8 cellular contexts compared by ENCODE assay signal in the genomic region with DNA sequence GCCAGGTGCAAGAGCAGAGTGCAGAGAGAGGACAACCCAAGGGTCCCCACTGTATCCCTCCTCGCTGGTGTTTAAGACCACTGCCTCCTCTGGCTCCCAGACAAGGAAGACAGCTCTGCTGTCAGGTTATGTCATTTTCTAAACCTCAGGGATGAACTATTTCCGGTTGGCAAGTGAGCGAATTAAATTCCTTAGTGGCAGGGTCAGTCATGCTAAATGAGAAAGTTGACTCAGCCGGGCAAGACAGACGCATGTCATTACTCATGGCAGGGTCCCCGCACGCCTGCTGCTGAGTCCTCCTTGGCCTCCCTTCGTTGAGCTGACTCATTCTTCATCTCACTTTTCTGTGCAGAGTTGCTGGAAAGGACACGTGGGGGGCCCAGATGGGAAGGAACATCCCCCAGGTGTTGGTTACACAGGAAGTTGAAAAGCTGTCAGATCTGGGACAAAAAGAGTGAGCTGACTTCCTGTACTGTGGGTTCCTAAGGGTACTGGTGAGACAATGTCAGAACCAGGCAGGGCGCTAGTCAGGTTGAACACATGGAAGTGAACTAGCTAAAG. TPM values are rescaled to one million over a fixed set of nuclear protein-coding genes. Genes with fewer than 3 reads are reported as not detected.
DNase-seq lines count a peak whose midpoint lies in the region; ATAC-seq, FAIRE-seq and TF ChIP-seq lines count a peak whose summit lies in the region.

No MANE protein-coding gene starts in this region.

- TF ChIP-seq POLR2A in NB4 (IDR thresholded peaks at IDR 0.05; ENCODE audit: extremely low read depth, insufficient read length) (no peak), GM12891 (IDR thresholded peaks at IDR 0.05; ENCODE audit: low read depth, low read length) (no peak)

- H3K4me3 ChIP-seq in NB4 (ENCODE audit: low read depth, low read length): no peak overlapping the region

- H3K9me3 Mint-ChIP-seq in stimulated activated memory B cell treated with anti-CD40 and anti-IgM and Interleukin-4, amounts not matched to agents 10 μg/mL and 1 μg/mL and 100 μg/mL, for 72 hours: peaks cover 3% of the 10 kb centered on the region

- no peak for TF ChIP-seq CTCF in NB4 (IDR thresholded peaks at IDR 0.05; ENCODE audit: low read depth, low read length)

- no peaks in the 10 kb centered on the region for H3K36me3 Mint-ChIP-seq in stimulated activated memory B cell treated with anti-CD40 and anti-IgM and Interleukin-4, amounts not matched to agents 10 μg/mL and 1 μg/mL and 100 μg/mL, for 72 hours

- no peak overlapping the region for H3K4me3 Mint-ChIP-seq in stimulated activated memory B cell treated with anti-CD40 and anti-IgM and Interleukin-4, amounts not matched to agents 10 μg/mL and 1 μg/mL and 100 μg/mL, for 72 hours

- H3K27me3 Mint-ChIP-seq in stimulated activated memory B cell treated with anti-CD40 and anti-IgM and Interleukin-4, amounts not matched to agents 10 μg/mL and 1 μg/mL and 100 μg/mL, for 72 hours: peaks cover 43% of the 10 kb centered on the region

- ATAC-seq in GM18519 (IDR thresholded peaks at IDR 0.05; ENCODE audit: low FRiP score, unreplicated experiment): peak; percentile 60
- no peak for ATAC-seq in stimulated activated memory B cell treated with anti-CD40 and anti-IgM and Interleukin-4, amounts not matched to agents 10 μg/mL and 1 μg/mL and 100 μg/mL, for 72 hours

- H3K27ac Mint-ChIP-seq in stimulated activated memory B cell treated with anti-CD40 and anti-IgM and Interleukin-4, amounts not matched to agents 10 μg/mL and 1 μg/mL and 100 μg/mL, for 72 hours: no peak overlapping the region

- H3K4me1 Mint-ChIP-seq in stimulated activated memory B cell treated with anti-CD40 and anti-IgM and Interleukin-4, amounts not matched to agents 10 μg/mL and 1 μg/mL and 100 μg/mL, for 72 hours: no peaks in the 10 kb centered on the region

- DNase-seq in NB4 (ENCODE audit: low read depth): peak; percentile 80
- peak; percentile 18 to 58 for DNase-seq in activated T-helper 1 cell treated with anti-CD3 and anti-CD28 coated beads, Interleukin-2, amount 50 U/mL, for 16 hours (ENCODE audit: low read depth in 1 of 2, low spot score in 1 of 2)
- peak; percentile 43 to 93 for DNase-seq in lung microvascular endothelial cell (ENCODE audit: low read depth in 2 of 2)
- no peak for DNase-seq in SHP77 (lab: John Stamatoyannopoulos, UW)
- DNase-seq in NCI-H2196 (lab: John Stamatoyannopoulos, UW; ENCODE audit: unreplicated experiment): no peak
- no peak for DNase-seq in GM12891 (ENCODE audit: insufficient read length, low spot score)

- FAIRE-seq in GM12891 (lab: Jason Lieb, UNC): no peak

TF ChIP-seq in GM12891, 5 proteins besides CTCF, POLR2A, EP300 and RAD21:
- TF ChIP-seq TAF1 (IDR thresholded peaks at IDR 0.05; ENCODE audit: low read depth, low read length) (no peak), SPI1 (IDR thresholded peaks at IDR 0.05; ENCODE audit: low read depth, low read length) (no peak), POLR2AphosphoS5 (IDR thresholded peaks at IDR 0.05; ENCODE audit: low read depth, low read length) (no peak), POU2F2 (IDR thresholded peaks at IDR 0.05; ENCODE audit: low read depth, low read length) (no peak), PAX5 (IDR thresholded peaks at IDR 0.05; ENCODE audit: insufficient read depth, low read length, severe bottlenecking) (no peak)

RNA-seq across cellular contexts. Expression of a gene that starts 47.1 kb away (rescaled TPM):
- not detected in 2 replicates for total RNA-seq in lung microvascular endothelial cell
- polyA plus RNA-seq in GM12891 (2012; ENCODE audit: low read depth, missing spikeins): 0.08 TPM

Comparison
In these comparisons a context has a peak if more than half of its experiments do, and no peak if none do; other contexts are left out.
1. DNase-seq: peak in NB4 (single experiment), activated T-helper 1 cell treated with anti-CD3 and anti-CD28 coated beads, Interleukin-2, amount 50 U/mL, for 16 hours (2 of 2) and lung microvascular endothelial cell (2 of 2); none in SHP77 (0 of 2), NCI-H2196 (single experiment) and GM12891 (single experiment).